ENCODE assay signal across 30 cellular contexts in the genomic region with DNA sequence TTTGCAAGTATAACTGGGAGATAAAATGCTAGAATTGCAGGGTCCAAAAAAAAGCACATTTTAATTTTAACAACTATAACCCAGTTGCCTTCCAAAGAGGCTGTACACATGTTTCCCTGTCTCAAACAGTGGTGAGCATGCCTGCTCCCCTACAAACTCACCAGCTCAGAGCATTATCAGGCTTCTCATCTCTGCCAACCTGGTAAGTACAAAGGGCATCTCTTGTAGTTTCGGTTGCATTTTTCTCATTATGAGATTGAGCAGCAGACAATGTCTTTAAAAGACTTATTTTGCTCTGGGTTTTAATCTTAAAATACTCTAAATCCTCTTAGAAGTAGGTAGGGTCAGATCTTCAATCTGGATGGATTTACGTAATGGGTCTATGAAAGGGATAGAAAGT.
"Had no signal": no experiment of that assay in that cellular context is flagged by ENCODE, and none has a peak within 500 bp of the region (broad histone marks: within the 10 kb centered on the region; RNA-seq: fewer than 3 reads in every experiment).

No MANE protein-coding gene starts in this region.

- H3K9me3 ChIP-seq: adrenal gland, ascending aorta, transverse colon had no signal

- H3K27ac ChIP-seq: adrenal gland, ascending aorta, brain microvascular endothelial cell, stomach, transverse colon had no signal

- DNase-seq: activated CD4-positive, alpha-beta T cell treated with anti-CD3 and anti-CD28 coated beads for 4 hours; activated CD4-positive, alpha-beta T cell treated with anti-CD3 and anti-CD28 coated beads, Interleukin-2, amount 50 U/mL, for 48 hours; activated CD4-positive, CD25-positive, alpha-beta regulatory T cell; activated CD8-positive, alpha-beta memory T cell treated with anti-CD3 and anti-CD28 coated beads, Interleukin-2, amount 50 U/mL, for 48 hours; activated naive CD4-positive, alpha-beta T cell; activated T-cell treated with anti-CD3 and anti-CD28 coated beads, Interleukin-2, amount 50 U/mL, for 4 hours; adrenal gland; brain microvascular endothelial cell; central memory CD4-positive, alpha-beta T cell; dermis blood vessel endothelial cell; effector memory CD4-positive, alpha-beta T cell; foreskin melanocyte; glutamatergic neuron; hypothalamus; mesenchymal stem cell; naive B cell; occipital lobe; posterior cingulate gyrus; stimulated activated CD4-positive, alpha-beta T cell treated with anti-CD3 and anti-CD28 coated beads, Interleukin-15, amount 100 ng/mL, for 24 hours; stomach; transverse colon had no signal

- H3K27me3 ChIP-seq: ascending aorta, brain microvascular endothelial cell had no signal

- ATAC-seq: activated T-cell treated with anti-CD3 and anti-CD28 coated beads, Interleukin-2, amount 50 U/mL, for 4 hours; esophagus mucosa; sciatic nerve; stimulated activated memory B cell treated with anti-CD40 and anti-IgM and Interleukin-4, amounts not matched to agents 10 μg/mL and 1 μg/mL and 100 μg/mL, for 72 hours had no signal

- H3K9me3 Mint-ChIP-seq: activated T-helper 2 cell treated with anti-CD3 and anti-CD28 coated beads, Interferon-gamma antibody, Interleukin-2, Interleukin-4, amounts not matched to agents 10 μg/mL and 5 μg/mL and 100 μg/mL, durations not matched to agents 14 hours and 24 hours and 36 hours; neural crest cell; stimulated activated memory B cell treated with anti-CD40 and anti-IgM and Interleukin-4, amounts not matched to agents 10 μg/mL and 1 μg/mL and 100 μg/mL, for 72 hours had no signal

- H3K36me3 Mint-ChIP-seq: activated naive CD8-positive, alpha-beta T cell; naive B cell; stimulated activated memory B cell treated with anti-CD40 and anti-IgM and Interleukin-4, amounts not matched to agents 10 μg/mL and 1 μg/mL and 100 μg/mL, for 72 hours had no signal

- H3K4me3 ChIP-seq: adrenal gland, ascending aorta, smooth muscle cell, stomach, transverse colon had no signal

- H3K36me3 ChIP-seq: adrenal gland, ascending aorta, brain microvascular endothelial cell, stomach, transverse colon had no signal

- H3K4me1 ChIP-seq: adrenal gland, ascending aorta, stomach, transverse colon had no signal

- H3K27ac Mint-ChIP-seq: activated naive CD8-positive, alpha-beta T cell; activated T-helper 2 cell treated with anti-CD3 and anti-CD28 coated beads, Interferon-gamma antibody, Interleukin-2, Interleukin-4, amounts not matched to agents 10 μg/mL and 5 μg/mL and 100 μg/mL, durations not matched to agents 14 hours and 24 hours and 36 hours; naive B cell; stimulated activated memory B cell treated with anti-CD40 and anti-IgM and Interleukin-4, amounts not matched to agents 10 μg/mL and 1 μg/mL and 100 μg/mL, for 72 hours; T-helper 1 cell treated with Interleukin-12 subunit alpha and Interleukin-12 subunit beta and Interleukin-4 antibody, amounts not matched to agents 30 μg/mL and 1 μg/mL, for 36 hours had no signal

- H3K4me1 Mint-ChIP-seq: naive B cell; neural crest cell; stimulated activated memory B cell treated with anti-CD40 and anti-IgM and Interleukin-4, amounts not matched to agents 10 μg/mL and 1 μg/mL and 100 μg/mL, for 72 hours had no signal

- H3K4me3 Mint-ChIP-seq: activated naive CD8-positive, alpha-beta T cell; activated T-cell treated with anti-CD3 and anti-CD28 coated beads, Interleukin-2, amount 50 U/mL, for 4 hours; naive B cell; neural crest cell; stimulated activated memory B cell treated with anti-CD40 and anti-IgM and Interleukin-4, amounts not matched to agents 10 μg/mL and 1 μg/mL and 100 μg/mL, for 72 hours; T-helper 1 cell treated with Interleukin-12 subunit alpha and Interleukin-12 subunit beta and Interleukin-4 antibody, amounts not matched to agents 30 μg/mL and 1 μg/mL, for 36 hours had no signal
